Comparison of ENCODE assay signal across 17 cellular contexts in the genomic region with DNA sequence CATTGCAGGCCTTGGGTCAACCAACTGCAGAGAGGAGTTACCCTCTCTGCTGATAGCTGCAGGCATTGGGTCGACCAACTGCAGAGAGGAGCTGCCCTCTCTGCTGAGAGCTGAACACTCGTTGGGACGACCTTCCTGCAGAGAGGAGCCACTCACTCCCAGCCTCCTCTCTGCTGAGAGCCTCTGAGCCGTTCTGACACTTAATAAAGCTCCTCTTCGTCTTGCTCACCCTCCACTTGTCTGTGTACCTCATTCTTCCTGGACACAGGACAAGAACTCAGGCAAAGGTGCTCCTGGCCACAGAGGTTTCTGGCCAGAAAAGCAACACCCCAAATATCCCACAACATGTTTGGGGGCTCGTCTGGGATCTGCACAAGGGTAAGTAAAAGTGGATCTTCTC. TPM values are rescaled to one million over a fixed set of nuclear protein-coding genes. Genes with fewer than 3 reads are reported as not detected.
DNase-seq lines count a peak whose midpoint lies in the region; ATAC-seq and TF ChIP-seq lines count a peak whose summit lies in the region.
"Had no signal": no experiment of that assay in that cellular context is flagged by ENCODE, and none has a peak within 500 bp of the region (broad histone marks: within the 10 kb centered on the region; RNA-seq: fewer than 3 reads in every experiment).

No MANE protein-coding gene starts in this region.

- H3K9me3 ChIP-seq in BLaER1 (peaks cover 32% of the 10 kb centered on the region), HEK293 (ENCODE audit: control insufficient read depth, insufficient read depth, low read depth, low read length) (no peaks in the 10 kb centered on the region)

- ATAC-seq in effector memory CD8-positive, alpha-beta T cell (replicated peaks): no peak
- no peak for ATAC-seq in T-cell (replicated peaks in 1 of 4)
- ATAC-seq in GM18502 (IDR thresholded peaks at IDR 0.05; ENCODE audit: poor library complexity, unreplicated experiment): no peak
- no peak for ATAC-seq in HG02981 (IDR thresholded peaks at IDR 0.05; ENCODE audit: unreplicated experiment)
- ATAC-seq: CD8-positive, alpha-beta T cell had no signal

- H3K9me3 Mint-ChIP-seq in effector memory CD8-positive, alpha-beta T cell: peaks cover 0 to 2% of the 10 kb centered on the region in 2 donors
- H3K9me3 Mint-ChIP-seq in T-cell: peaks cover 0 to 8% (median 7%) of the 10 kb centered on the region in 3 donors

- DNase-seq in effector memory CD8-positive, alpha-beta T cell: no peak
- DNase-seq in T-cell: no peak
- DNase-seq: Caco-2; CD4-positive, CD25-positive, alpha-beta regulatory T cell; CD8-positive, alpha-beta T cell; DMS153; DMS79 treated with DMSO at 0.1 percent for 48 hours; GF-D8; GOT3; HCEC 1CT had no signal

- peaks cover 4% of the 10 kb centered on the region for H3K36me3 Mint-ChIP-seq in effector memory CD8-positive, alpha-beta T cell (ENCODE audit: insufficient read depth)
- no peaks in the 10 kb centered on the region for H3K36me3 Mint-ChIP-seq in T-cell
- H3K36me3 Mint-ChIP-seq: CD4-positive, CD25-positive, alpha-beta regulatory T cell; CD8-positive, alpha-beta T cell had no signal

- H3K36me3 ChIP-seq in BLaER1: peaks cover 9% of the 10 kb centered on the region
- H3K36me3 ChIP-seq in HEK293 (ENCODE audit: control insufficient read depth in 2 of 2, insufficient read depth in 1 of 2, low read length in 2 of 2): peaks cover 0 to 6% of the 10 kb centered on the region in 2 experiments; a peak in 1 of 3 replicates

- H3K27ac ChIP-seq in BLaER1: no peak overlapping the region
- H3K27ac ChIP-seq in HEK293 (ENCODE audit: extremely low read depth, low read depth, low read length): no peak overlapping the region
- H3K27ac ChIP-seq: C4-2B had no signal

- peak overlapping the region; percentile 11; the same call in 1 of the 2 replicates for H3K4me3 ChIP-seq in BLaER1
- no peak overlapping the region for H3K4me3 ChIP-seq in HEK293 (ENCODE audit: low read depth, low read length)

- H3K27me3 Mint-ChIP-seq in effector memory CD8-positive, alpha-beta T cell: peaks cover 0 to 9% of the 10 kb centered on the region in 2 donors
- H3K27me3 Mint-ChIP-seq in T-cell: peaks cover 4 to 10% of the 10 kb centered on the region in 2 donors

- H3K27me3 ChIP-seq in BLaER1: 0 out of 2 replicates have a peak, but pooled peaks cover 4% of the 10 kb centered on the region

- CTCF ChIA-PET in HEK293 (lab: Yijun Ruan, JAX) (no interaction called here), T-cell (lab: Charles Lee) (no interaction called here)

- no peak overlapping the region for H3K4me2 ChIP-seq in BLaER1

- no peaks in the 10 kb centered on the region for H4K20me1 ChIP-seq in BLaER1

- peak overlapping the region in 1 of 2 donors; percentile 68 for H3K4me3 Mint-ChIP-seq in effector memory CD8-positive, alpha-beta T cell
- H3K4me3 Mint-ChIP-seq in T-cell: no peak overlapping the region
- H3K4me3 Mint-ChIP-seq: CD4-positive, CD25-positive, alpha-beta regulatory T cell; CD8-positive, alpha-beta T cell had no signal

- peak overlapping the region; percentile 85 to 96 for H3K27ac Mint-ChIP-seq in effector memory CD8-positive, alpha-beta T cell
- H3K27ac Mint-ChIP-seq in T-cell: no peak overlapping the region
- H3K27ac Mint-ChIP-seq: CD4-positive, CD25-positive, alpha-beta regulatory T cell; CD8-positive, alpha-beta T cell had no signal

- H3K4me1 ChIP-seq in BLaER1: peaks cover 41% of the 10 kb centered on the region
- no peaks in the 10 kb centered on the region for H3K4me1 ChIP-seq in HEK293 (ENCODE audit: control insufficient read depth, insufficient read depth, low read length)

- POLR2A ChIA-PET in HEK293 (lab: Yijun Ruan, JAX) (no interaction called here), T-cell (lab: Charles Lee) (no interaction called here)

- peaks cover 18 to 23% of the 10 kb centered on the region in 2 donors for H3K4me1 Mint-ChIP-seq in effector memory CD8-positive, alpha-beta T cell (ENCODE audit: low read depth in 2 of 2)
- peaks cover 0 to 9% (median 7%) of the 10 kb centered on the region in 3 donors for H3K4me1 Mint-ChIP-seq in T-cell

- TF ChIP-seq CTCF in HEK293 (tag by site-specific recombination; IDR thresholded peaks at IDR 0.05): no peak

- no peak overlapping the region for H3K9ac ChIP-seq in BLaER1

TF ChIP-seq in HEK293, 187 proteins besides CTCF, POLR2A, EP300 and RAD21:
- TF ChIP-seq TRIM28 (IDR thresholded peaks at IDR 0.05; ENCODE audit: borderline replicate concordance, low read length) (peak; percentile 80; the same call in 1 of the 2 replicates), ZNF155 (tag by site-specific recombination; IDR thresholded peaks at IDR 0.05) (no peak), SETDB1 (IDR thresholded peaks at IDR 0.05; ENCODE audit: insufficient read length, low read length) (peak; percentile 89)

RNA-seq across cellular contexts. Expression of a gene that starts 7.5 kb away (rescaled TPM):
- under 1 TPM in 4 of 5 donors, not detected in 1; 0.32 to 0.85 (median 0.47) TPM for total RNA-seq in T-cell
- total RNA-seq: A673 had no signal

RNA-seq across cellular contexts. Expression of a gene that starts 17.2 kb away (rescaled TPM):
- total RNA-seq in T-cell: 1 to 10 TPM; 1.7 to 5.6 (median 2.8) TPM

RNA-seq across cellular contexts. Expression of a gene that starts 28.3 kb away (rescaled TPM):
- 100 to 1,000 TPM; 395 to 488 (median 460) TPM for total RNA-seq in T-cell

RNA-seq across cellular contexts. Expression of a gene that starts 55.3 kb away (rescaled TPM):
- 100 to 1,000 TPM; 103 to 128 (median 120) TPM for total RNA-seq in T-cell
- total RNA-seq: A172, A673 had no signal

Comparison
In these comparisons a context has a peak if more than half of its experiments do, and no peak if none do; other contexts are left out.
1. H3K27ac Mint-ChIP-seq: peak in effector memory CD8-positive, alpha-beta T cell (2 of 2); none in T-cell (0 of 2).